8 cellular contexts compared by ENCODE assay signal in genomic region chr1:36300526-36300925, GRCh38. TPM values are rescaled to one million over a fixed set of nuclear protein-coding genes. Genes with fewer than 3 reads are reported as not detected.
DNase-seq lines count a peak whose midpoint lies in the region; ATAC-seq, FAIRE-seq and TF ChIP-seq lines count a peak whose summit lies in the region.

No MANE protein-coding gene starts in this region.

- no peak overlapping the region for H4K8ac ChIP-seq in mesenchymal stem cell (ENCODE audit: low read length)

- no peak overlapping the region for H3K14ac ChIP-seq in mesenchymal stem cell (ENCODE audit: low read length in 2 of 2)

- in situ Hi-C loops in K562 (cut with MboI), result no loop called here

- no peak overlapping the region for H3K4me2 ChIP-seq in K562 (ENCODE audit: insufficient read depth, low read length)
- no peak overlapping the region for H3K4me2 ChIP-seq in mesenchymal stem cell (ENCODE audit: low read length, poor library complexity, severe bottlenecking)

- no peak for FAIRE-seq in K562 (lab: Jason Lieb, UNC)
- no peak for FAIRE-seq in D721Med (lab: Jason Lieb, UNC)

- no peak for TF ChIP-seq RAD21 in K562 (CRISPR knock-in tag; conservative IDR thresholded peaks at IDR 0.05 in 1 of 2, IDR thresholded peaks at IDR 0.05 in 1 of 2)

- WGBS in K562 (ENCODE audit: insufficient coverage, low coverage, missing lambda C conversion rate), result 73% methylated on average over 1 of the region's 1 CpG
- WGBS in mesenchymal stem cell, result no CpG with 5 or more reads among the region's 1 CpG

- H3K4me3 ChIP-seq in K562, result no peak overlapping the region
- no peak overlapping the region for H3K4me3 ChIP-seq in mesenchymal stem cell (ENCODE audit: insufficient read depth in 1 of 2, low read depth in 1 of 2, low read length in 2 of 2)
- no peak overlapping the region for H3K4me3 ChIP-seq in uterus

- TF ChIP-seq POLR2A in K562 (conservative IDR thresholded peaks at IDR 0.05) (no peak), uterus (IDR thresholded peaks at IDR 0.05) (no peak)

- DNase-seq in stimulated activated CD4-positive, alpha-beta T cell treated with anti-CD3 and anti-CD28 coated beads, Interleukin-4, amount 100 ng/mL, for 24 hours, result peak; percentile 52
- DNase-seq in stimulated activated CD4-positive, alpha-beta T cell treated with anti-CD3 and anti-CD28 coated beads, Interleukin-4, amount 100 ng/mL, for 1 hour, result no peak
- DNase-seq in K562 (ENCODE audit: extremely low read depth in 1 of 4, low spot score in 3 of 4), result no peak
- no peak for DNase-seq in mesenchymal stem cell
- DNase-seq in uterus, result no peak
- no peak for DNase-seq in D721Med (ENCODE audit: insufficient read length, low spot score)

- POLR2A ChIA-PET in K562 (lab: Yijun Ruan, JAX), result interaction anchor here (0.6 to 1.5 kb wide), 9 partner anchors 11 to 182 kb away, joined by 3 to 10 read pairs (median 3); partner anchors contain the start of gene THRAP3

- BruUV-seq in K562 (replicated peaks; lab: Mats Ljungman, UMichigan), result no TSS peak

- H3K9ac ChIP-seq in K562 (ENCODE audit: insufficient read depth in 1 of 2, low read depth in 2 of 2, low read length in 2 of 2), result no peak overlapping the region
- H3K9ac ChIP-seq in mesenchymal stem cell (ENCODE audit: low read length), result peak overlapping the region; percentile 2

- no peak overlapping the region for H2AK5ac ChIP-seq in mesenchymal stem cell (ENCODE audit: low read length, severe bottlenecking)

- H3K9me3 ChIP-seq in K562 (replicated peaks; ENCODE audit: control insufficient read depth, insufficient read depth, low read depth, low read length), result no peaks in the 10 kb centered on the region
- no peaks in the 10 kb centered on the region for H3K9me3 ChIP-seq in mesenchymal stem cell (ENCODE audit: control insufficient read depth, low read length)
- no peaks in the 10 kb centered on the region for H3K9me3 ChIP-seq in uterus

- no peak overlapping the region for H2BK5ac ChIP-seq in mesenchymal stem cell (ENCODE audit: low read depth, low read length, poor library complexity, severe bottlenecking)

- CTCF ChIA-PET in K562 (lab: Yijun Ruan, JAX; ENCODE audit: low intra/inter-chr PET ratio), result no interaction called here

- H2BK15ac ChIP-seq in mesenchymal stem cell (ENCODE audit: low read depth, poor library complexity, severe bottlenecking), result no peak overlapping the region

- H2AFZ ChIP-seq in K562 (ENCODE audit: low read depth, low read length), result no peak overlapping the region
- H2AFZ ChIP-seq in mesenchymal stem cell (ENCODE audit: low read depth, low read length), result no peak overlapping the region

- H3K27ac ChIP-seq in K562 (ENCODE audit: extremely low read depth, low read depth, low read length) (peak overlapping the region; percentile 43; the same call in 1 of the 3 replicates), mesenchymal stem cell (ENCODE audit: low read length, poor library complexity, severe bottlenecking) (peak overlapping the region; percentile 15), uterus (peak overlapping the region; percentile 30 to 61)

- no peak overlapping the region for H4K91ac ChIP-seq in mesenchymal stem cell (ENCODE audit: low read length)

- no peak overlapping the region for H3K18ac ChIP-seq in mesenchymal stem cell (ENCODE audit: low read depth in 1 of 2, low read length in 2 of 2)

- no peaks in the 10 kb centered on the region; a peak in 1 of 5 replicates for H3K4me1 ChIP-seq in K562 (replicated peaks in 1 of 2; ENCODE audit: control insufficient read depth in 2 of 2, insufficient read depth in 2 of 2, low read length in 2 of 2)
- peaks cover 3% of the 10 kb centered on the region for H3K4me1 ChIP-seq in mesenchymal stem cell (ENCODE audit: control insufficient read depth, insufficient read depth, low read depth, low read length)
- H3K4me1 ChIP-seq in uterus, result peaks cover 0 to 6% of the 10 kb centered on the region in 2 donors

- H2BK120ac ChIP-seq in mesenchymal stem cell (ENCODE audit: low read depth, low read length), result no peak overlapping the region

- H3K36me3 ChIP-seq in K562 (ENCODE audit: control insufficient read depth, insufficient read depth, low read length) (peaks cover 91% of the 10 kb centered on the region), mesenchymal stem cell (ENCODE audit: control insufficient read depth in 1 of 2, insufficient read depth in 2 of 2, low read depth in 1 of 2, low read length in 2 of 2) (peaks cover 59 to 90% of the 10 kb centered on the region in 2 experiments), uterus (no peaks in the 10 kb centered on the region)

- no peak overlapping the region for H3K4ac ChIP-seq in mesenchymal stem cell (ENCODE audit: low read depth in 1 of 2, low read length in 2 of 2)

- no peaks in the 10 kb centered on the region for H3K9me1 ChIP-seq in K562 (ENCODE audit: control insufficient read depth, insufficient read depth, low read length)

- TF ChIP-seq CTCF in K562 (IDR thresholded peaks at IDR 0.05 in 2 of 3, conservative IDR thresholded peaks at IDR 0.05 in 1 of 3; ENCODE audit: insufficient read depth in 2 of 3, low read depth in 1 of 3, low read length in 3 of 3) (no peak), uterus (IDR thresholded peaks at IDR 0.05) (no peak), D721Med (IDR thresholded peaks at IDR 0.05; ENCODE audit: insufficient read depth, missing control alignments) (no peak)

- no peak overlapping the region for H3K23ac ChIP-seq in mesenchymal stem cell (ENCODE audit: low read length in 2 of 2)

- H3K79me2 ChIP-seq in K562 (ENCODE audit: control insufficient read depth, insufficient read depth, low read length), result no peaks in the 10 kb centered on the region

- H2BK12ac ChIP-seq in mesenchymal stem cell (ENCODE audit: low read length in 2 of 2), result no peak overlapping the region

- no peaks in the 10 kb centered on the region for H3K27me3 ChIP-seq in K562 (ENCODE audit: control insufficient read depth in 2 of 2, insufficient read depth in 2 of 2, low read length in 2 of 2)
- no peaks in the 10 kb centered on the region for H3K27me3 ChIP-seq in mesenchymal stem cell (ENCODE audit: control insufficient read depth in 1 of 2, insufficient read depth in 1 of 2, low read length in 2 of 2)
- no peaks in the 10 kb centered on the region for H3K27me3 ChIP-seq in uterus

- ATAC-seq in K562 (no peak), GM18907 (IDR thresholded peaks at IDR 0.05; ENCODE audit: unreplicated experiment) (no peak), HG03378 (IDR thresholded peaks at IDR 0.05; ENCODE audit: unreplicated experiment) (no peak)

- intact Hi-C loops in K562 (cut with micrococcal nuclease), result no loop called here
- intact Hi-C loops in uterus (cut with DNase I; ENCODE audit: low total_unique reads), result no loop called here

- H3K79me1 ChIP-seq in mesenchymal stem cell (replicated peaks; ENCODE audit: low read length, poor library complexity, severe bottlenecking), result peaks cover 25% of the 10 kb centered on the region

- no peak for TF ChIP-seq EP300 in K562 (IDR thresholded peaks at IDR 0.05; ENCODE audit: low read length)

- H4K20me1 ChIP-seq in K562 (replicated peaks; ENCODE audit: control insufficient read depth, insufficient read depth, low read length), result peaks cover 4% of the 10 kb centered on the region; the same call in 1 of the 2 replicates

TF ChIP-seq in K562, 482 proteins besides CTCF, POLR2A, EP300 and RAD21 (continues in another document):
- TF ChIP-seq KLF10 (CRISPR knock-in tag; IDR thresholded peaks at IDR 0.05) (no peak), MAFG (tag; conservative IDR thresholded peaks at IDR 0.05) (no peak), KLF1 (tag; IDR thresholded peaks at IDR 0.05) (no peak)

RNA-seq across cellular contexts. Expression of gene SH3D21, which starts 5.6 kb away (rescaled TPM):
- total RNA-seq in K562 (2011; cell fraction: chromatin; rRNA removed; ENCODE audit: low replicate concordance), result 21.5 and 49.5 TPM in 2 replicates
- total RNA-seq in K562 (2011; cell fraction: nucleolus; rRNA removed), result 24.7 and 26.5 TPM in 2 replicates
- 18.4 and 19.1 TPM in 2 replicates for total RNA-seq in K562 (2011; cell fraction: nucleoplasm; rRNA removed)
- 1.4 and 3.0 TPM in 2 replicates for total RNA-seq in K562 (2014; rRNA removed)
- total RNA-seq in K562 (2014; rRNA removed; fragmentation: Illumina TruSeq; extraction: Trizol), result 0.89 and 1.1 TPM in 2 replicates
- 1.7 and 1.8 TPM in 2 replicates for total RNA-seq in K562 (2015; rRNA removed; fragmentation: Illumina TruSeq; extraction: Trizol)
- 3.0 and 4.3 TPM in 2 replicates for total RNA-seq in K562 (2021)
- 2.7 and 5.6 TPM in 2 replicates for polyA plus RNA-seq in K562 (2011; rRNA removed)
- polyA plus RNA-seq in K562 (2011; cell fraction: cytosol; rRNA removed), result 2.1 and 2.6 TPM in 2 replicates
- 26.0 and 26.6 TPM in 2 replicates for polyA plus RNA-seq in K562 (2011; cell fraction: nucleus; rRNA removed)
- polyA plus RNA-seq in K562 (2012), result 4.1 and 6.9 TPM in 2 replicates
- 3.0 and 4.5 TPM in 2 replicates for polyA plus RNA-seq in K562 (2014; fragmentation: Illumina TruSeq; extraction: Trizol)
- polyA plus RNA-seq in K562 (2014; fragmentation: Nextera tagmentation; extraction: Ambion mirVana), result under 1 TPM; 0.01 to 0.07 TPM
- 3.3 and 4.7 TPM in 2 replicates for polyA plus RNA-seq in K562 (2014; rRNA removed)
- 1.6 and 2.3 TPM in 2 replicates for polyA minus RNA-seq in K562 (2011; rRNA and poly(A)+ RNA removed)
- polyA minus RNA-seq in K562 (2011; cell fraction: cytosol; rRNA and poly(A)+ RNA removed), result 1.9 and 2.2 TPM in 2 replicates
- 8.5 and 15.1 TPM in 2 replicates for polyA minus RNA-seq in K562 (2011; cell fraction: nucleus; rRNA and poly(A)+ RNA removed)
- polyA plus RNA-seq in mesenchymal stem cell (2013, experiment 1 of 2), result 1.9 TPM
- polyA plus RNA-seq in mesenchymal stem cell (2013, experiment 2 of 2), result 1.8 TPM
- 10 to 100 TPM in 2 of 4 donors, not detected in 2; 11.3 to 11.8 TPM for total RNA-seq in uterus

RNA-seq across cellular contexts. Expression of gene EVA1B, which starts 22.9 kb away (rescaled TPM):
- 1.1 and 4.4 TPM in 2 replicates for total RNA-seq in K562 (2011; cell fraction: chromatin; rRNA removed; ENCODE audit: low replicate concordance)
- total RNA-seq in K562 (2011; cell fraction: nucleolus; rRNA removed), result 19.2 and 19.5 TPM in 2 replicates
- total RNA-seq in K562 (2011; cell fraction: nucleoplasm; rRNA removed), result 6.2 and 6.6 TPM in 2 replicates
- 61.5 and 65.7 TPM in 2 replicates for total RNA-seq in K562 (2014; rRNA removed)
- total RNA-seq in K562 (2014; rRNA removed; fragmentation: Illumina TruSeq; extraction: Trizol), result 0.29 and 0.44 TPM in 2 replicates
- 4.6 and 5.9 TPM in 2 replicates for total RNA-seq in K562 (2015; rRNA removed; fragmentation: Illumina TruSeq; extraction: Trizol)
- 27.2 and 27.8 TPM in 2 replicates for total RNA-seq in K562 (2021)
- polyA plus RNA-seq in K562 (2011; rRNA removed), result 2.4 and 5.3 TPM in 2 replicates
- polyA plus RNA-seq in K562 (2011; cell fraction: cytosol; rRNA removed), result 12.0 and 70.7 TPM in 2 replicates
- 4.3 and 9.6 TPM in 2 replicates for polyA plus RNA-seq in K562 (2011; cell fraction: nucleus; rRNA removed)
- 22.6 and 37.3 TPM in 2 replicates for polyA plus RNA-seq in K562 (2012)
- 0.68 and 2.1 TPM in 2 replicates for polyA plus RNA-seq in K562 (2014; fragmentation: Illumina TruSeq; extraction: Trizol)
- polyA plus RNA-seq in K562 (2014; fragmentation: Nextera tagmentation; extraction: Ambion mirVana), result under 1 TPM; 0.08 to 0.13 TPM
- 39.1 and 41.3 TPM in 2 replicates for polyA plus RNA-seq in K562 (2014; rRNA removed)
- 0.36 TPM in 1 of 2 replicates, not detected in the other for polyA minus RNA-seq in K562 (2011; rRNA and poly(A)+ RNA removed)
- polyA minus RNA-seq in K562 (2011; cell fraction: cytosol; rRNA and poly(A)+ RNA removed), result 6.1 and 7.3 TPM in 2 replicates
- 2.0 and 2.2 TPM in 2 replicates for polyA minus RNA-seq in K562 (2011; cell fraction: nucleus; rRNA and poly(A)+ RNA removed)
- 129 TPM for polyA plus RNA-seq in mesenchymal stem cell (2013, experiment 1 of 2)
- polyA plus RNA-seq in mesenchymal stem cell (2013, experiment 2 of 2), result 133 TPM
- 100 to 1,000 TPM in 1 of 4 donors, 10 to 100 TPM in 3; 20.9 to 122 (median 62.4) TPM for total RNA-seq in uterus
